29 cellular contexts compared by ENCODE assay signal in the genomic region with DNA sequence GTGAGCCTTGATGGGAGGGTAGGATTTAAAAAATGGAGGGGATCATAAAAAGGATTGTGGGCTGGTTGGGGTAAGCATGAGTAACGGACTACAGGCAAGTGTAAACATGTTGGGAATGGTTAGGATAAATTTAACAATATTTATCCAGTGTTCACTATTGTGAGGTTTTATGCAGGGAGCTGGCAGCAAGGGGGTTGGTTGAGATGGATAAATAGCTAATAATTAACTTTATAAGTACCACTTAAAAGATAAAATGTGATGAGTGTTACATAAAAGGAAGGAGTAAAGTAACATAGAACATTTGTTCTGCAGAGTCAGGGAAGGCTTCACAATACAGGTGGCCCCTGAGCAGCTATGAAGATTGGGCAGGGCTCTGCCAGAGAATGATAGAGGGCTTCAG.
DNase-seq lines count a peak whose midpoint lies in the region; ATAC-seq, FAIRE-seq and TF ChIP-seq lines count a peak whose summit lies in the region.
"Had no signal": no experiment of that assay in that cellular context is flagged by ENCODE, and none has a peak within 500 bp of the region (broad histone marks: within the 10 kb centered on the region; RNA-seq: fewer than 3 reads in every experiment).

No MANE protein-coding gene starts in this region.

- H3K4me2 ChIP-seq in mesenchymal stem cell (ENCODE audit: low read length, poor library complexity, severe bottlenecking), result no peak overlapping the region

- H2AFZ ChIP-seq in mesenchymal stem cell (ENCODE audit: low read depth, low read length), result no peak overlapping the region

- H2BK5ac ChIP-seq in mesenchymal stem cell (ENCODE audit: low read depth, low read length, poor library complexity, severe bottlenecking), result no peak overlapping the region

- H3K27ac Mint-ChIP-seq in glutamatergic neuron (ENCODE audit: unreplicated experiment), result no peak overlapping the region
- H3K27ac Mint-ChIP-seq: activated CD4-positive, alpha-beta memory T cell treated with anti-CD3 and anti-CD28 coated beads for 36 hours; activated naive CD4-positive, alpha-beta T cell treated with anti-CD3 and anti-CD28 coated beads, Interleukin-2, amount 50 U/mL, for 72 hours; activated T-helper 2 cell treated with anti-CD3 and anti-CD28 coated beads, Interferon-gamma antibody, Interleukin-2, Interleukin-4, amounts not matched to agents 10 μg/mL and 5 μg/mL and 100 μg/mL, durations not matched to agents 14 hours and 24 hours and 36 hours; natural killer cell; stimulated activated memory B cell treated with anti-CD40 and anti-IgM and Interleukin-4, amounts not matched to agents 10 μg/mL and 1 μg/mL and 100 μg/mL, for 72 hours had no signal

- no peak overlapping the region for H3K18ac ChIP-seq in mesenchymal stem cell (ENCODE audit: low read depth in 1 of 2, low read length in 2 of 2)

- no peaks in the 10 kb centered on the region for H3K9me3 ChIP-seq in mesenchymal stem cell (ENCODE audit: control insufficient read depth, low read length)
- H3K9me3 ChIP-seq: testis had no signal

- TF ChIP-seq CTCF in bronchial epithelial cell (IDR thresholded peaks at IDR 0.05; ENCODE audit: insufficient read depth, low read length, severe bottlenecking) (no peak), glutamatergic neuron (IDR thresholded peaks at IDR 0.05; ENCODE audit: partially characterized antibody, unreplicated experiment) (no peak)

- H3K9me3 Mint-ChIP-seq in glutamatergic neuron (ENCODE audit: unreplicated experiment), result no peaks in the 10 kb centered on the region
- H3K9me3 Mint-ChIP-seq: activated CD4-positive, alpha-beta memory T cell treated with anti-CD3 and anti-CD28 coated beads for 36 hours; activated naive CD4-positive, alpha-beta T cell treated with anti-CD3 and anti-CD28 coated beads, Interleukin-2, amount 50 U/mL, for 72 hours; activated T-helper 2 cell treated with anti-CD3 and anti-CD28 coated beads, Interferon-gamma antibody, Interleukin-2, Interleukin-4, amounts not matched to agents 10 μg/mL and 5 μg/mL and 100 μg/mL, durations not matched to agents 14 hours and 24 hours and 36 hours; natural killer cell; stimulated activated memory B cell treated with anti-CD40 and anti-IgM and Interleukin-4, amounts not matched to agents 10 μg/mL and 1 μg/mL and 100 μg/mL, for 72 hours had no signal

- H3K4ac ChIP-seq in mesenchymal stem cell (ENCODE audit: low read depth in 1 of 2, low read length in 2 of 2), result no peak overlapping the region

- H3K79me1 ChIP-seq in mesenchymal stem cell (replicated peaks; ENCODE audit: low read length, poor library complexity, severe bottlenecking), result no peaks in the 10 kb centered on the region

- H2BK15ac ChIP-seq in mesenchymal stem cell (ENCODE audit: low read depth, poor library complexity, severe bottlenecking), result no peak overlapping the region

- H3K27ac ChIP-seq in mesenchymal stem cell (ENCODE audit: low read length, poor library complexity, severe bottlenecking), result peak overlapping the region; percentile 17
- H3K27ac ChIP-seq: testis had no signal

- no peak overlapping the region for H2BK12ac ChIP-seq in mesenchymal stem cell (ENCODE audit: low read length in 2 of 2)

- no peak overlapping the region for H4K91ac ChIP-seq in mesenchymal stem cell (ENCODE audit: low read length)

- H3K9ac ChIP-seq in mesenchymal stem cell (ENCODE audit: low read length), result no peak overlapping the region

- no peaks in the 10 kb centered on the region for H3K27me3 Mint-ChIP-seq in glutamatergic neuron (ENCODE audit: unreplicated experiment)
- H3K27me3 Mint-ChIP-seq: stimulated activated memory B cell treated with anti-CD40 and anti-IgM and Interleukin-4, amounts not matched to agents 10 μg/mL and 1 μg/mL and 100 μg/mL, for 72 hours had no signal

- H2AK5ac ChIP-seq in mesenchymal stem cell (ENCODE audit: low read length, severe bottlenecking), result no peak overlapping the region

- no peak for ATAC-seq in GM21723 (IDR thresholded peaks at IDR 0.05; ENCODE audit: unreplicated experiment)
- ATAC-seq: activated naive CD4-positive, alpha-beta T cell treated with anti-CD3 and anti-CD28 coated beads, Interleukin-2, amount 50 U/mL, for 72 hours; left lobe of liver; natural killer cell had no signal

- H3K27me3 ChIP-seq in bronchial epithelial cell (ENCODE audit: control insufficient read depth, insufficient read depth, low read length), result no peaks in the 10 kb centered on the region
- no peaks in the 10 kb centered on the region for H3K27me3 ChIP-seq in mesenchymal stem cell (ENCODE audit: control insufficient read depth in 1 of 2, insufficient read depth in 1 of 2, low read length in 2 of 2)
- H3K27me3 ChIP-seq: testis had no signal

- H3K14ac ChIP-seq in mesenchymal stem cell (ENCODE audit: low read length in 2 of 2), result no peak overlapping the region

- H3K4me1 Mint-ChIP-seq in glutamatergic neuron (ENCODE audit: low read depth, unreplicated experiment), result peaks cover 7% of the 10 kb centered on the region
- H3K4me1 Mint-ChIP-seq: natural killer cell; stimulated activated memory B cell treated with anti-CD40 and anti-IgM and Interleukin-4, amounts not matched to agents 10 μg/mL and 1 μg/mL and 100 μg/mL, for 72 hours had no signal

- 94% methylated on average over 1 of the region's 1 CpG for WGBS in mesenchymal stem cell

- H3K4me3 Mint-ChIP-seq in glutamatergic neuron (ENCODE audit: unreplicated experiment), result no peak overlapping the region
- H3K4me3 Mint-ChIP-seq: activated CD4-positive, alpha-beta memory T cell treated with anti-CD3 and anti-CD28 coated beads for 36 hours; natural killer cell; stimulated activated memory B cell treated with anti-CD40 and anti-IgM and Interleukin-4, amounts not matched to agents 10 μg/mL and 1 μg/mL and 100 μg/mL, for 72 hours had no signal

- H3K4me3 ChIP-seq in bronchial epithelial cell (ENCODE audit: low read depth, low read length), result no peak overlapping the region
- no peak overlapping the region for H3K4me3 ChIP-seq in mesenchymal stem cell (ENCODE audit: insufficient read depth in 1 of 2, low read depth in 1 of 2, low read length in 2 of 2)
- H3K4me3 ChIP-seq: testis had no signal

- no peak overlapping the region for H3K23ac ChIP-seq in mesenchymal stem cell (ENCODE audit: low read length in 2 of 2)

- DNase-seq in DMS153 treated with DMSO at 0.1 percent for 48 hours (lab: John Stamatoyannopoulos, UW; ENCODE audit: unreplicated experiment) (peak; percentile 64), NCI-H1417 treated with DMSO at 0.1 percent for 48 hours (lab: John Stamatoyannopoulos, UW) (peak; percentile 46), bronchial epithelial cell (ENCODE audit: low read depth) (peak; percentile 73), mesenchymal stem cell (no peak), NCI-H2107 (lab: John Stamatoyannopoulos, UW) (no peak), HK-2 (ENCODE audit: unreplicated experiment) (no peak), glutamatergic neuron (no peak)
- DNase-seq: activated CD4-positive, alpha-beta memory T cell treated with anti-CD3 and anti-CD28 coated beads for 36 hours; activated CD8-positive, alpha-beta memory T cell treated with anti-CD3 and anti-CD28 coated beads, Interleukin-2, amount 50 U/mL, for 48 hours; aorta; C1 segment of cervical spinal cord; central memory CD4-positive, alpha-beta T cell; dermis blood vessel endothelial cell; KG1; midbrain; natural killer cell; NCI-H187; NCI-H2227 treated with DMSO at 0.1 percent for 48 hours; NCI-H69; retina; Right ventricle myocardium superior; stimulated activated CD4-positive, alpha-beta T cell treated with anti-CD3 and anti-CD28 coated beads, Interleukin-4, amount 100 ng/mL, for 1 hour; testis had no signal

- peaks cover 8% of the 10 kb centered on the region for H3K4me1 ChIP-seq in mesenchymal stem cell (ENCODE audit: control insufficient read depth, insufficient read depth, low read depth, low read length)
- H3K4me1 ChIP-seq: testis had no signal

- no peak overlapping the region for H2BK120ac ChIP-seq in mesenchymal stem cell (ENCODE audit: low read depth, low read length)

- no peak overlapping the region for H4K8ac ChIP-seq in mesenchymal stem cell (ENCODE audit: low read length)

- no peaks in the 10 kb centered on the region for H3K36me3 ChIP-seq in bronchial epithelial cell (ENCODE audit: control insufficient read depth, insufficient read depth, low read length)
- no peaks in the 10 kb centered on the region for H3K36me3 ChIP-seq in mesenchymal stem cell (ENCODE audit: control insufficient read depth in 1 of 2, insufficient read depth in 2 of 2, low read depth in 1 of 2, low read length in 2 of 2)

- FAIRE-seq in bronchial epithelial cell (lab: Jason Lieb, UNC), result no peak
- FAIRE-seq: urothelium cell line had no signal

- H3K36me3 Mint-ChIP-seq in glutamatergic neuron (ENCODE audit: unreplicated experiment), result no peaks in the 10 kb centered on the region
- H3K36me3 Mint-ChIP-seq: activated CD4-positive, alpha-beta memory T cell treated with anti-CD3 and anti-CD28 coated beads for 36 hours; activated naive CD4-positive, alpha-beta T cell treated with anti-CD3 and anti-CD28 coated beads, Interleukin-2, amount 50 U/mL, for 72 hours; natural killer cell; stimulated activated memory B cell treated with anti-CD40 and anti-IgM and Interleukin-4, amounts not matched to agents 10 μg/mL and 1 μg/mL and 100 μg/mL, for 72 hours had no signal

Comparison
In these comparisons a context has a peak if more than half of its experiments do, and no peak if none do; other contexts are left out.
1. DNase-seq: peak in DMS153 treated with DMSO at 0.1 percent for 48 hours (single experiment), NCI-H1417 treated with DMSO at 0.1 percent for 48 hours (single experiment) and bronchial epithelial cell (single experiment); none in mesenchymal stem cell (single experiment), NCI-H2107 (single experiment), HK-2 (single experiment) and glutamatergic neuron (single experiment).